8 cellular contexts compared by ENCODE assay signal in genomic region chr11:47552581-47553416, GRCh38. TPM values are rescaled to one million over a fixed set of nuclear protein-coding genes. Genes with fewer than 3 reads are reported as not detected.
DNase-seq lines count a peak whose midpoint lies in the region; ATAC-seq and TF ChIP-seq lines count a peak whose summit lies in the region.

CELF1 (minus strand) TSS chr11:47553132; CDS start chr11:47499523, 53,609 bp downstream.

- H3K4me3 Mint-ChIP-seq in IgD-negative memory B cell: peak within 1 kb of the TSS; percentile 96 to 98 (median 97)

- H3K4me1 ChIP-seq in OCI-LY7 (ENCODE audit: insufficient read depth, low read length, poor library complexity, severe bottlenecking): peaks cover 29% of the 10 kb centered on the region
- H3K4me1 ChIP-seq in mucosa of descending colon (ENCODE audit: low read depth): peaks cover 20% of the 10 kb centered on the region

- no peaks in the 10 kb centered on the region for H3K9me2 ChIP-seq in OCI-LY7 (ENCODE audit: insufficient read depth, low read length)

- CTCF ChIA-PET in OCI-LY7 (lab: Charles Lee; ENCODE audit: unreplicated experiment): interaction anchor here (0.5 to 0.6 kb wide), 3 partner anchors 18 to 67 kb away, joined by 3 to 4 read pairs (median 3); no protein-coding TSS in a partner anchor

- BruUV-seq in OCI-LY7 (replicated peaks; lab: Mats Ljungman, UMichigan): no TSS peak

- peaks cover 51% of the 10 kb centered on the region for H3K79me2 ChIP-seq in OCI-LY7 (ENCODE audit: insufficient read depth, low read depth, low read length)

- peak within 1 kb of the TSS; percentile 86 for H3K4me2 ChIP-seq in OCI-LY7 (ENCODE audit: low read length)

- peaks cover 40% of the 10 kb centered on the region for H3K36me3 ChIP-seq in OCI-LY7 (ENCODE audit: insufficient read depth, low read length)
- H3K36me3 ChIP-seq in mucosa of descending colon (ENCODE audit: low read depth): no peaks in the 10 kb centered on the region

- TF ChIP-seq CTCF in OCI-LY7 (conservative IDR thresholded peaks at IDR 0.05; ENCODE audit: low read length) (peak; percentile 88), epithelial cell of esophagus (IDR thresholded peaks at IDR 0.05; ENCODE audit: insufficient read depth, low read depth, low read length, missing control alignments) (peak; percentile 57), mucosa of descending colon (IDR thresholded peaks at IDR 0.05) (peak; percentile 92)

- peak within 1 kb of the TSS; percentile 90 for H2AFZ ChIP-seq in OCI-LY7 (ENCODE audit: low read length)

- no peaks in the 10 kb centered on the region for H3K9me3 ChIP-seq in OCI-LY7 (ENCODE audit: low read length)
- H3K9me3 ChIP-seq in mucosa of descending colon: no peaks in the 10 kb centered on the region

- H3K27ac Mint-ChIP-seq in IgD-negative memory B cell: peak within 1 kb of the TSS; percentile 92 to 98 (median 97)

- H3K4me1 Mint-ChIP-seq in IgD-negative memory B cell: peaks cover 25 to 32% (median 30%) of the 10 kb centered on the region in 3 donors

- POLR2A ChIA-PET in OCI-LY7 (lab: Charles Lee): interaction anchor here (0.5 to 2.5 kb wide), 10 partner anchors 12 to 302 kb away, joined by 3 to 13 read pairs (median 4); no protein-coding TSS in a partner anchor

- H3K4me3 ChIP-seq in OCI-LY7 (ENCODE audit: low read depth, low read length, poor library complexity, severe bottlenecking): peak within 1 kb of the TSS; percentile 89
- H3K4me3 ChIP-seq in epithelial cell of esophagus (ENCODE audit: low read length): peak within 1 kb of the TSS; percentile 85
- peak within 1 kb of the TSS; percentile 58 for H3K4me3 ChIP-seq in mucosa of descending colon

- H3K27ac ChIP-seq in OCI-LY7 (ENCODE audit: low read depth, low read length, poor library complexity, severe bottlenecking): peak within 1 kb of the TSS; percentile 65

- DNase-seq in DMS153 treated with DMSO at 0.1 percent for 48 hours (lab: John Stamatoyannopoulos, UW; ENCODE audit: unreplicated experiment) (peak; percentile 78), OCI-LY7 (ENCODE audit: low spot score) (peak; percentile 96), activated T-cell treated with anti-CD3 and anti-CD28 coated beads for 24 hours (ENCODE audit: low read depth) (peak; percentile 90), epithelial cell of esophagus (ENCODE audit: low read depth) (peak; percentile 92), mucosa of descending colon (peak; percentile 93 to 96 (median 95))
- peak; percentile 88 for DNase-seq in stimulated activated CD8-positive, alpha-beta memory T cell treated with anti-CD3 and anti-CD28 coated beads, Interleukin-4, amount 100 ng/mL, for 24 hours (ENCODE audit: low read depth)

- no peaks in the 10 kb centered on the region for H3K36me3 Mint-ChIP-seq in IgD-negative memory B cell

- H4K20me1 ChIP-seq in OCI-LY7 (ENCODE audit: insufficient read depth, low read length): peaks cover 22% of the 10 kb centered on the region; the same call in 1 of the 2 replicates

- ATAC-seq in GM21529 (IDR thresholded peaks at IDR 0.05; ENCODE audit: unreplicated experiment): peak; percentile 89
- peak; percentile 98 for ATAC-seq in mucosa of descending colon

- intact Hi-C loops in OCI-LY7 (cut with micrococcal nuclease; ENCODE audit: unreplicated experiment): loop anchor here (1.0 to 2.0 kb wide), 2 partner anchors 27 to 300 kb away; partner anchors contain the start of gene NDUFS3
- intact Hi-C loops in mucosa of descending colon (cut with DNase I, micrococcal nuclease): no loop called here

- no peaks in the 10 kb centered on the region for H3K27me3 Mint-ChIP-seq in IgD-negative memory B cell

- no peaks in the 10 kb centered on the region for H3K9me3 Mint-ChIP-seq in IgD-negative memory B cell

RNA-seq across cellular contexts. Expression of gene CELF1, which starts in this region (rescaled TPM):
- polyA plus RNA-seq in IgD-negative memory B cell: 78.6 TPM
- 82.1 and 87.4 TPM in 2 replicates for total RNA-seq in OCI-LY7 (2014; rRNA removed; shearing (Covaris generic))
- total RNA-seq in OCI-LY7 (2022): 143 and 149 TPM in 2 replicates
- 100 to 1,000 TPM in 1 of 3 donors, 10 to 100 TPM in 2; 83.7 to 132 (median 94.1) TPM for total RNA-seq in mucosa of descending colon

Comparison
In these comparisons a context has a peak if more than half of its experiments do, and no peak if none do; other contexts are left out.
1. Peak in every context shown above with its lines: DNase-seq, ATAC-seq, H3K4me3 ChIP-seq and H3K27ac ChIP-seq.